ENCODE assay signal across 13 cellular contexts in genomic region chr2:24343225-24343882, GRCh38. TPM values are rescaled to one million over a fixed set of nuclear protein-coding genes. Genes with fewer than 3 reads are reported as not detected.
A peak's percentile ranks its signal among the peaks of the same experiment; 100 is the strongest.
DNase-seq lines count a peak whose midpoint lies in the region; ATAC-seq and TF ChIP-seq lines count a peak whose summit lies in the region.
"Had no signal": no experiment of that assay in that cellular context is flagged by ENCODE, and none has a peak within 500 bp of the region (broad histone marks: within the 10 kb centered on the region; RNA-seq: fewer than 3 reads in every experiment).

No MANE protein-coding gene starts in this region.

- DNase-seq in activated CD4-positive, alpha-beta T cell treated with anti-CD3 and anti-CD28 coated beads for 36 hours, result no peak
- DNase-seq in activated CD4-positive, alpha-beta T cell treated with anti-CD3 and anti-CD28 coated beads for 4 hours, result no peak
- DNase-seq in HCT116 (ENCODE audit: low read depth, low spot score) (no peak), NCI-H524 treated with DMSO at 0.1 percent for 48 hours (lab: John Stamatoyannopoulos, UW) (no peak), NCI-H69 (lab: John Stamatoyannopoulos, UW) (no peak), HFFc6 (no peak)
- no peak for DNase-seq in naive thymus-derived CD8-positive, alpha-beta T cell
- DNase-seq: effector CD4-positive, alpha-beta T cell; EL; mucosa of descending colon; NCI-H2171 treated with DMSO at 0.1 percent for 48 hours; SHP77 treated with DMSO at 0.1 percent for 48 hours had no signal

- H3K4me1 Mint-ChIP-seq in activated CD4-positive, alpha-beta T cell treated with anti-CD3 and anti-CD28 coated beads for 36 hours, result peaks cover 64% of the 10 kb centered on the region
- H3K4me1 Mint-ChIP-seq in naive thymus-derived CD8-positive, alpha-beta T cell, result peaks cover 32 to 89% (median 73%) of the 10 kb centered on the region in 4 donors
- peaks cover 17% of the 10 kb centered on the region for H3K4me1 Mint-ChIP-seq in HFFc6 (ENCODE audit: low read depth)

- H3K4me3 Mint-ChIP-seq in activated CD4-positive, alpha-beta T cell treated with anti-CD3 and anti-CD28 coated beads for 36 hours, result no peak overlapping the region
- H3K4me3 Mint-ChIP-seq in naive thymus-derived CD8-positive, alpha-beta T cell, result peak overlapping the region in 3 of 10 donors; percentile 15 to 43 (median 21)
- H3K4me3 Mint-ChIP-seq in HFFc6, result no peak overlapping the region

- peaks cover 29% of the 10 kb centered on the region for H3K79me2 ChIP-seq in HCT116 (ENCODE audit: insufficient read depth, low read length)

- H2AFZ ChIP-seq in HCT116 (ENCODE audit: low read depth, low read length, poor library complexity, severe bottlenecking), result no peak overlapping the region

- no peaks in the 10 kb centered on the region for H3K27me3 Mint-ChIP-seq in activated CD4-positive, alpha-beta T cell treated with anti-CD3 and anti-CD28 coated beads for 36 hours
- H3K27me3 Mint-ChIP-seq in naive thymus-derived CD8-positive, alpha-beta T cell, result no peaks in the 10 kb centered on the region
- no peaks in the 10 kb centered on the region for H3K27me3 Mint-ChIP-seq in HFFc6 (ENCODE audit: insufficient read depth)

- H3K27ac Mint-ChIP-seq in activated CD4-positive, alpha-beta T cell treated with anti-CD3 and anti-CD28 coated beads for 36 hours, result no peak overlapping the region
- peak overlapping the region in 6 of 10 donors; percentile 22 to 81 (median 62) for H3K27ac Mint-ChIP-seq in naive thymus-derived CD8-positive, alpha-beta T cell
- no peak overlapping the region for H3K27ac Mint-ChIP-seq in HFFc6

- POLR2A ChIA-PET in activated CD4-positive, alpha-beta T cell treated with anti-CD3 and anti-CD28 coated beads for 36 hours (lab: Charles Lee), result no interaction called here
- POLR2A ChIA-PET in HCT116 (lab: Charles Lee), result no interaction called here
- POLR2A ChIA-PET in naive thymus-derived CD8-positive, alpha-beta T cell (lab: Charles Lee), result no interaction called here

- no peaks in the 10 kb centered on the region for H3K9me3 Mint-ChIP-seq in activated CD4-positive, alpha-beta T cell treated with anti-CD3 and anti-CD28 coated beads for 36 hours (ENCODE audit: low read depth)
- no peaks in the 10 kb centered on the region for H3K9me3 Mint-ChIP-seq in naive thymus-derived CD8-positive, alpha-beta T cell
- H3K9me3 Mint-ChIP-seq in HFFc6, result no peaks in the 10 kb centered on the region

- no peak overlapping the region for H3K4me2 ChIP-seq in HCT116 (ENCODE audit: low read length)

- H3K9me2 ChIP-seq in HCT116 (ENCODE audit: insufficient read depth), result no peaks in the 10 kb centered on the region

- no peaks in the 10 kb centered on the region for H3K36me3 ChIP-seq in HCT116 (ENCODE audit: control insufficient read depth in 1 of 2, insufficient read depth in 2 of 2, low read length in 2 of 2)

- no peak for TF ChIP-seq RAD21 in HCT116 (IDR thresholded peaks at IDR 0.05; ENCODE audit: low read depth)

- BruUV-seq in HCT116 (replicated peaks; lab: Mats Ljungman, UMichigan), result no TSS peak

- intact Hi-C loops in activated CD4-positive, alpha-beta T cell treated with anti-CD3 and anti-CD28 coated beads for 36 hours (cut with DNase I, micrococcal nuclease), result no loop called here
- intact Hi-C loops in HCT116 (cut with micrococcal nuclease), result no loop called here

- CTCF ChIA-PET in activated CD4-positive, alpha-beta T cell treated with anti-CD3 and anti-CD28 coated beads for 36 hours (lab: Charles Lee), result interaction anchor here (0.8 kb wide), 1 partner anchor 40 kb away, joined by 3 read pairs; no protein-coding TSS in a partner anchor
- CTCF ChIA-PET in HCT116 (lab: Charles Lee), result no interaction called here

- no peaks in the 10 kb centered on the region for H4K20me1 ChIP-seq in HCT116 (ENCODE audit: insufficient read depth)

- RAD21 ChIA-PET in HCT116 (lab: Charles Lee; ENCODE audit: low non-redundant PET in 1 of 2, low total read pairs in 2 of 2, uncharacterized antibody in 2 of 2, unreplicated experiment in 2 of 2), result no interaction called here

- no peak overlapping the region for H3K27ac ChIP-seq in HCT116 (ENCODE audit: low read depth, low read length)

- no peak overlapping the region for H3K4me3 ChIP-seq in HCT116 (replicated peaks in 1 of 2; ENCODE audit: low read depth in 1 of 2, low read length in 2 of 2)
- H3K4me3 ChIP-seq: mucosa of descending colon had no signal

- TF ChIP-seq CTCF in HCT116 (IDR thresholded peaks at IDR 0.05 in 2 of 3, conservative IDR thresholded peaks at IDR 0.05 in 1 of 3; ENCODE audit: borderline replicate concordance in 1 of 3, insufficient read depth in 1 of 3, low read depth in 2 of 3, low read length in 2 of 3), result no peak
- TF ChIP-seq CTCF in HFFc6 (IDR thresholded peaks at IDR 0.05), result no peak

- ATAC-seq in activated CD4-positive, alpha-beta T cell treated with anti-CD3 and anti-CD28 coated beads for 36 hours, result peak; percentile 32
- no peak for ATAC-seq in HCT116
- peak; percentile 45 for ATAC-seq in HG03558 (IDR thresholded peaks at IDR 0.05; ENCODE audit: extremely low read depth, unreplicated experiment)
- no peak for ATAC-seq in naive thymus-derived CD8-positive, alpha-beta T cell

- no peaks in the 10 kb centered on the region for H3K4me1 ChIP-seq in HCT116 (ENCODE audit: control insufficient read depth in 1 of 2, insufficient read depth in 2 of 2, low read length in 2 of 2)

- H3K36me3 Mint-ChIP-seq in activated CD4-positive, alpha-beta T cell treated with anti-CD3 and anti-CD28 coated beads for 36 hours (ENCODE audit: low read depth), result peaks cover 4% of the 10 kb centered on the region
- H3K36me3 Mint-ChIP-seq in naive thymus-derived CD8-positive, alpha-beta T cell, result peaks cover 0 to 3% (median 2%) of the 10 kb centered on the region in 3 donors
- H3K36me3 Mint-ChIP-seq in HFFc6 (ENCODE audit: low read depth), result no peaks in the 10 kb centered on the region

- H3K9ac ChIP-seq in HCT116 (ENCODE audit: low read length), result no peak overlapping the region

- TF ChIP-seq POLR2A in HCT116 (IDR thresholded peaks at IDR 0.05; ENCODE audit: borderline replicate concordance, extremely low read depth, insufficient read depth, insufficient read length), result no peak

- H3K9me3 ChIP-seq in HCT116 (ENCODE audit: control insufficient read depth in 1 of 2, insufficient read depth in 1 of 2, low read depth in 1 of 2, low read length in 2 of 2), result no peaks in the 10 kb centered on the region
- H3K9me3 ChIP-seq: mucosa of descending colon had no signal

- H3K27me3 ChIP-seq in HCT116 (ENCODE audit: insufficient read depth, low read length), result no peaks in the 10 kb centered on the region

TF ChIP-seq in HCT116, 20 proteins besides CTCF, POLR2A, EP300 and RAD21:
- TF ChIP-seq EGR1 (IDR thresholded peaks at IDR 0.05; ENCODE audit: low read depth) (0 out of 2 replicates have a peak, but pooled peaks have one; percentile 8), ELF1 (IDR thresholded peaks at IDR 0.05; ENCODE audit: borderline replicate concordance, low read depth) (no peak), SRF (IDR thresholded peaks at IDR 0.05; ENCODE audit: low read depth) (no peak)
- TF ChIP-seq, protein P1, sequence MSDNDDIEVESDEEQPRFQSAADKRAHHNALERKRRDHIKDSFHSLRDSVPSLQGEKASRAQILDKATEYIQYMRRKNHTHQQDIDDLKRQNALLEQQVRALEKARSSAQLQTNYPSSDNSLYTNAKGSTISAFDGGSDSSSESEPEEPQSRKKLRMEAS (IDR thresholded peaks at IDR 0.05), result no peak

RNA-seq across cellular contexts. Expression of gene ITSN2, which starts 17.0 kb away (rescaled TPM):
- 10 to 100 TPM; 46.0 to 49.6 TPM for total RNA-seq in activated CD4-positive, alpha-beta T cell treated with anti-CD3 and anti-CD28 coated beads for 36 hours
- 26.5 TPM for total RNA-seq in HCT116 (2021; ENCODE audit: unreplicated experiment)
- polyA plus RNA-seq in HCT116 (2012), result 9.9 and 10.1 TPM in 2 replicates
- total RNA-seq in naive thymus-derived CD8-positive, alpha-beta T cell, result 100 to 1,000 TPM; 141 to 156 TPM
- polyA plus RNA-seq in naive thymus-derived CD8-positive, alpha-beta T cell, result 10 to 100 TPM; 45.9 to 57.8 (median 47.1) TPM
- 10 to 100 TPM; 26.2 to 32.3 (median 29.5) TPM for total RNA-seq in HFFc6 (2021; fragmentation: NEBNext Ultra II Directional; extraction: Animal tissue kit (Norgen Biotek cat#: 25700))

Comparison
In these comparisons a context has a peak if more than half of its experiments do, and no peak if none do; other contexts are left out.
1. ATAC-seq: peak in activated CD4-positive, alpha-beta T cell treated with anti-CD3 and anti-CD28 coated beads for 36 hours (single experiment) and HG03558 (single experiment); none in HCT116 (single experiment) and naive thymus-derived CD8-positive, alpha-beta T cell (0 of 2).
2. H3K27ac Mint-ChIP-seq: peak in naive thymus-derived CD8-positive, alpha-beta T cell (6 of 10); none in activated CD4-positive, alpha-beta T cell treated with anti-CD3 and anti-CD28 coated beads for 36 hours (single experiment) and HFFc6 (single experiment).